ENCODE assay signal across 17 cellular contexts in genomic region chr9:2041736-2042135, GRCh38. TPM values are rescaled to one million over a fixed set of nuclear protein-coding genes. Genes with fewer than 3 reads are reported as not detected.
DNase-seq lines count a peak whose midpoint lies in the region; ATAC-seq and TF ChIP-seq lines count a peak whose summit lies in the region.
"Had no signal": no experiment of that assay in that cellular context is flagged by ENCODE, and none has a peak within 500 bp of the region (broad histone marks: within the 10 kb centered on the region; RNA-seq: fewer than 3 reads in every experiment).

No MANE protein-coding gene starts in this region.

- H3K9me3 Mint-ChIP-seq in CD4-positive, alpha-beta memory T cell, result peaks cover 0 to 3% (median 0%) of the 10 kb centered on the region in 8 donors
- no peaks in the 10 kb centered on the region for H3K9me3 Mint-ChIP-seq in effector memory CD8-positive, alpha-beta T cell
- no peaks in the 10 kb centered on the region for H3K9me3 Mint-ChIP-seq in stimulated activated effector memory CD8-positive, alpha-beta T cell treated with anti-CD3 and anti-CD28 coated beads, Interleukin-12 subunit alpha, Interleukin-12 subunit beta, amount 100 ng/mL, for 72 hours

- POLR2A ChIA-PET in CD4-positive, alpha-beta memory T cell (lab: Charles Lee; ENCODE audit: partially characterized antibody), result interaction anchor here (2.3 kb wide), 1 partner anchor 24 kb away, joined by 8 read pairs; no protein-coding TSS in a partner anchor
- POLR2A ChIA-PET in IMR-90 (lab: Charles Lee; ENCODE audit: unreplicated experiment), result no interaction called here

- H2AK5ac ChIP-seq in IMR-90 (ENCODE audit: low read depth, low read length), result no peak overlapping the region

- no CpG with 5 or more reads among the region's 2 CpGs for WGBS in IMR-90 (ENCODE audit: extremely low coverage in 2 of 2, insufficient read length in 1 of 2), 2 experiments

- H4K20me1 ChIP-seq in IMR-90 (ENCODE audit: insufficient read depth, low read length), result no peaks in the 10 kb centered on the region

- peaks cover 13% of the 10 kb centered on the region for H3K4me1 ChIP-seq in CD4-positive, alpha-beta memory T cell (ENCODE audit: insufficient read depth, low read length)
- H3K4me1 ChIP-seq in IMR-90 (ENCODE audit: control insufficient read depth, insufficient read depth, low read length), result no peaks in the 10 kb centered on the region

- peaks cover 0 to 3% of the 10 kb centered on the region in 2 experiments; a peak in 2 of 4 replicates for H3K79me1 ChIP-seq in IMR-90 (ENCODE audit: low read depth in 1 of 2, low read length in 2 of 2)

- H3K27ac Mint-ChIP-seq in CD4-positive, alpha-beta memory T cell, result peak overlapping the region in 5 of 7 donors; percentile 9 to 52 (median 42)
- H3K27ac Mint-ChIP-seq in effector memory CD8-positive, alpha-beta T cell, result peak overlapping the region; percentile 44 to 82
- peak overlapping the region; percentile 76 for H3K27ac Mint-ChIP-seq in stimulated activated effector memory CD8-positive, alpha-beta T cell treated with anti-CD3 and anti-CD28 coated beads, Interleukin-12 subunit alpha, Interleukin-12 subunit beta, amount 100 ng/mL, for 72 hours

- H3K18ac ChIP-seq in IMR-90 (ENCODE audit: low read depth, low read length), result no peak overlapping the region

- TF ChIP-seq CTCF in IMR-90 (conservative IDR thresholded peaks at IDR 0.05; ENCODE audit: low read depth, low read length), result no peak

- no peak overlapping the region for H4K5ac ChIP-seq in IMR-90 (ENCODE audit: low read depth, low read length)

- ATAC-seq in IMR-90 (ENCODE audit: low read depth), result no peak
- no peak for ATAC-seq in effector memory CD8-positive, alpha-beta T cell (replicated peaks)
- no peak for ATAC-seq in stimulated activated effector memory CD8-positive, alpha-beta T cell treated with anti-CD3 and anti-CD28 coated beads, Interleukin-12 subunit alpha, Interleukin-12 subunit beta, amount 100 ng/mL, for 72 hours
- ATAC-seq in GM19035 (IDR thresholded peaks at IDR 0.05; ENCODE audit: unreplicated experiment), result no peak
- ATAC-seq in HG03045 (IDR thresholded peaks at IDR 0.05; ENCODE audit: unreplicated experiment), result no peak
- ATAC-seq: HepG2 had no signal

- TF ChIP-seq POLR2A in IMR-90 (IDR thresholded peaks at IDR 0.05; ENCODE audit: low read depth, low read length), result no peak

- H2BK120ac ChIP-seq in IMR-90 (ENCODE audit: low read depth, low read length), result no peak overlapping the region

- no peak overlapping the region for H3K4me2 ChIP-seq in IMR-90 (ENCODE audit: low read depth, low read length)
- H3K4me2 ChIP-seq: PC-9 had no signal

- H3K14ac ChIP-seq in IMR-90 (replicated peaks; ENCODE audit: low read depth, low read length), result no peak overlapping the region

- H3K9ac ChIP-seq in IMR-90 (ENCODE audit: low read depth, low read length), result no peak overlapping the region

- no peaks in the 10 kb centered on the region for H3K9me3 ChIP-seq in CD4-positive, alpha-beta memory T cell (ENCODE audit: control insufficient read depth in 1 of 2, low read length in 2 of 2)
- no peaks in the 10 kb centered on the region for H3K9me3 ChIP-seq in IMR-90 (ENCODE audit: control insufficient read depth, insufficient read depth, low read length)

- DNase-seq in CD4-positive, alpha-beta memory T cell, result no peak
- DNase-seq in IMR-90, result peak; percentile 52
- DNase-seq in effector memory CD8-positive, alpha-beta T cell, result no peak
- DNase-seq in stimulated activated effector memory CD8-positive, alpha-beta T cell treated with anti-CD3 and anti-CD28 coated beads, Interleukin-12 subunit alpha, Interleukin-12 subunit beta, amount 100 ng/mL, for 72 hours (ENCODE audit: low spot score in 2 of 2), result no peak
- no peak for DNase-seq in activated CD8-positive, alpha-beta memory T cell treated with anti-CD3 and anti-CD28 coated beads for 24 hours
- DNase-seq: DMS 273 treated with DMSO at 0.1 percent for 48 hours, GDM1, H7, NCI-H1048, NCI-H1436 treated with DMSO at 0.1 percent for 48 hours, NCI-H2029 treated with DMSO at 0.1 percent for 48 hours, NCI-H2171 treated with DMSO at 0.1 percent for 48 hours, NCI-H774, PC-9 had no signal

- peaks cover 34 to 72% (median 56%) of the 10 kb centered on the region in 4 donors for H3K4me1 Mint-ChIP-seq in CD4-positive, alpha-beta memory T cell
- H3K4me1 Mint-ChIP-seq in effector memory CD8-positive, alpha-beta T cell (ENCODE audit: low read depth in 2 of 2), result peaks cover 18 to 38% of the 10 kb centered on the region in 2 donors
- peaks cover 29% of the 10 kb centered on the region for H3K4me1 Mint-ChIP-seq in stimulated activated effector memory CD8-positive, alpha-beta T cell treated with anti-CD3 and anti-CD28 coated beads, Interleukin-12 subunit alpha, Interleukin-12 subunit beta, amount 100 ng/mL, for 72 hours

- in situ Hi-C loops in IMR-90 (cut with MboI; ENCODE audit: low sequenced_read_pairs), result no loop called here

- no peak overlapping the region for H3K4me3 Mint-ChIP-seq in CD4-positive, alpha-beta memory T cell
- H3K4me3 Mint-ChIP-seq in effector memory CD8-positive, alpha-beta T cell, result no peak overlapping the region
- H3K4me3 Mint-ChIP-seq in stimulated activated effector memory CD8-positive, alpha-beta T cell treated with anti-CD3 and anti-CD28 coated beads, Interleukin-12 subunit alpha, Interleukin-12 subunit beta, amount 100 ng/mL, for 72 hours, result no peak overlapping the region

- H3K4ac ChIP-seq in IMR-90 (ENCODE audit: low read depth, low read length), result no peak overlapping the region

- no peak overlapping the region for H2AK9ac ChIP-seq in IMR-90 (replicated peaks; ENCODE audit: low read depth, low read length, poor library complexity)

- H4K91ac ChIP-seq in IMR-90 (ENCODE audit: insufficient read depth, low read depth, low read length), result no peak overlapping the region

- no peak overlapping the region for H2AFZ ChIP-seq in IMR-90 (replicated peaks; ENCODE audit: low read length, poor library complexity)
- H2AFZ ChIP-seq: PC-9 had no signal

- H3K23ac ChIP-seq in IMR-90 (ENCODE audit: low read depth, low read length), result no peak overlapping the region

- H3K4me3 ChIP-seq in CD4-positive, alpha-beta memory T cell (ENCODE audit: low read length in 2 of 2), result no peak overlapping the region
- no peak overlapping the region for H3K4me3 ChIP-seq in IMR-90 (ENCODE audit: insufficient read depth, low read depth, low read length)
- H3K4me3 ChIP-seq: PC-9 had no signal

- H3K9me1 ChIP-seq in IMR-90 (ENCODE audit: insufficient read depth, low read length), result no peaks in the 10 kb centered on the region

- H3K56ac ChIP-seq in IMR-90 (ENCODE audit: extremely low read depth, insufficient read depth, low read length), result no peak overlapping the region

- H4K8ac ChIP-seq in IMR-90 (ENCODE audit: low read depth in 2 of 2, low read length in 2 of 2), result no peak overlapping the region

- H3K27ac ChIP-seq in CD4-positive, alpha-beta memory T cell (ENCODE audit: low read depth, low read length), result no peak overlapping the region
- H3K27ac ChIP-seq in IMR-90 (ENCODE audit: insufficient read depth, low read length), result no peak overlapping the region
- H3K27ac ChIP-seq: PC-9 had no signal

- no peak for TF ChIP-seq RAD21 in IMR-90 (IDR thresholded peaks at IDR 0.05; ENCODE audit: low read length)

- intact Hi-C loops in CD4-positive, alpha-beta memory T cell (cut with micrococcal nuclease), result loop anchor here (2.0 kb wide), 2 partner anchors 13 to 19 kb away; no protein-coding TSS in a partner anchor
- intact Hi-C loops in IMR-90 (cut with micrococcal nuclease), result no loop called here

- dilution Hi-C loops in IMR-90 (cut with HindIII; ENCODE audit: low sequenced_read_pairs, unreplicated experiment), result no loop called here

- H3K27me3 Mint-ChIP-seq in CD4-positive, alpha-beta memory T cell, result no peaks in the 10 kb centered on the region
- H3K27me3 Mint-ChIP-seq in effector memory CD8-positive, alpha-beta T cell, result no peaks in the 10 kb centered on the region

- BruUV-seq in IMR-90 (replicated peaks; lab: Mats Ljungman, UMichigan), result no TSS peak

- no peaks in the 10 kb centered on the region for H3K27me3 ChIP-seq in CD4-positive, alpha-beta memory T cell (ENCODE audit: insufficient read depth, low read length)
- H3K27me3 ChIP-seq in IMR-90 (ENCODE audit: control insufficient read depth, insufficient read depth, low read length), result no peaks in the 10 kb centered on the region

- no peak overlapping the region for H2BK5ac ChIP-seq in IMR-90 (ENCODE audit: low read depth, low read length, poor library complexity, severe bottlenecking)

- H3K36me3 ChIP-seq in CD4-positive, alpha-beta memory T cell (ENCODE audit: insufficient read depth, low read length), result peaks cover 41% of the 10 kb centered on the region
- H3K36me3 ChIP-seq in IMR-90 (ENCODE audit: control insufficient read depth, insufficient read depth, low read length), result peaks cover 14% of the 10 kb centered on the region; the same call in 1 of the 2 replicates

- no peak overlapping the region for H2BK20ac ChIP-seq in IMR-90 (ENCODE audit: low read depth, low read length)

- CTCF ChIA-PET in CD4-positive, alpha-beta memory T cell (lab: Charles Lee; ENCODE audit: partially characterized antibody), result interaction anchor here (1.4 to 1.5 kb wide), 2 partner anchors 11 to 15 kb away, joined by 3 read pairs; no protein-coding TSS in a partner anchor
- CTCF ChIA-PET in IMR-90 (lab: Yijun Ruan, JAX), result no interaction called here

- peaks cover 60 to 93% of the 10 kb centered on the region in 2 donors for H3K36me3 Mint-ChIP-seq in CD4-positive, alpha-beta memory T cell
- peaks cover 86% of the 10 kb centered on the region for H3K36me3 Mint-ChIP-seq in effector memory CD8-positive, alpha-beta T cell (ENCODE audit: insufficient read depth)
- peaks cover 89% of the 10 kb centered on the region for H3K36me3 Mint-ChIP-seq in stimulated activated effector memory CD8-positive, alpha-beta T cell treated with anti-CD3 and anti-CD28 coated beads, Interleukin-12 subunit alpha, Interleukin-12 subunit beta, amount 100 ng/mL, for 72 hours

- H2BK15ac ChIP-seq in IMR-90 (ENCODE audit: low read depth, low read length), result no peak overlapping the region

TF ChIP-seq in IMR-90, 13 proteins besides CTCF, POLR2A, EP300 and RAD21 (continues in another document):
- TF ChIP-seq FOS (IDR thresholded peaks at IDR 0.05; ENCODE audit: low read depth, low read length), result no peak
- TF ChIP-seq MAZ (IDR thresholded peaks at IDR 0.05; ENCODE audit: borderline replicate concordance, low read depth, low read length), result no peak
- no peak for TF ChIP-seq RFX5 (IDR thresholded peaks at IDR 0.05; ENCODE audit: low read depth, low read length)
- TF ChIP-seq NFE2L2 (IDR thresholded peaks at IDR 0.05; ENCODE audit: low read depth, low read length), result no peak

RNA-seq across cellular contexts. Expression of gene SMARCA2, which starts 26.6 kb away (rescaled TPM):
- 100 to 1,000 TPM; 227 to 245 TPM for total RNA-seq in CD4-positive, alpha-beta memory T cell
- polyA plus RNA-seq in CD4-positive, alpha-beta memory T cell, result 10 to 100 TPM; 18.5 to 57.4 TPM
- 26.7 and 29.2 TPM in 2 replicates for total RNA-seq in IMR-90 (2012; rRNA removed)
- 25.3 and 26.5 TPM in 2 replicates for polyA plus RNA-seq in IMR-90 (2012; rRNA removed)
- polyA plus RNA-seq in IMR-90 (2012; cell fraction: cytosol; rRNA removed), result 14.4 and 14.8 TPM in 2 replicates
- polyA plus RNA-seq in IMR-90 (2012; cell fraction: nucleus; rRNA removed; ENCODE audit: low replicate concordance), result 19.4 and 48.0 TPM in 2 replicates
